Comparison of ENCODE assay signal across 8 cellular contexts in the genomic region with DNA sequence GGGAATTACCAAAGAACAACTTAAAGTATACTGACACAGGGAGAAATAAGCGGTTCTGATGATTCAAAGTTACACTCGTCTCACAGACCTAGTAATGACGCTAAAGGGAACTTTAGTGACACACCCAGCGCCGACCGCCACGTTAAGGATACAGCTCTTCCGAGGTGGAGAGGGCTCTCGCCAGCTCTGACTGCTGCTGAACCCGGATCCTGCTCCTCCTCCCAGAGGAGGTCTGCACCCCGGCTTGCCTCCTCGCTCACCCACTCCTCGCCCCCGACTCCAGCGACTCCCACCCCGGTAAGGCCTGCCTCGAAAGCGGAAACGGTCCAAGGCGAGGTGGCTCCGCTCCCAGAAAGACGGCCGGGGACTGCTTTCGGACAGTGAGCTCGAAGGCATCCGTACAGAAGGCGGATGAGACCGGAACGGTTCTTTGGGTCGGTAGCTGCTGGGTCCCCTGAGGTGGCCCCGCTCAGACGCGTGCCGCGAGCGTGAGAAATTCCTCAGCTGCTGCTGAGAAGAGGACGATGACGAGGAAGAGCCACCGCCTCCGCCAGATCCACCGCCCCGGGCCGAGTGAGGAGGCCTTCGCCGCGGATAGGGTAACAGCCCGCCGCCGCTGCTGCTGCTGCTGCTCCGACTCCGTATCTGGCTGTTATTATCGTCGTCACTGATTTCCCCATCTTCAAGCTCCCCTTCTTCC. TPM values are rescaled to one million over a fixed set of nuclear protein-coding genes. Genes with fewer than 3 reads are reported as not detected.
DNase-seq lines count a peak whose midpoint lies in the region; ATAC-seq, FAIRE-seq and TF ChIP-seq lines count a peak whose summit lies in the region.

No MANE protein-coding gene starts in this region.

- ATAC-seq in WTC11 = peak; percentile 8

- CTCF ChIA-PET in WTC11 (lab: Charles Lee) (interaction anchor here (0.8 to 2.7 kb wide), 5 partner anchors 26 to 88 kb away, joined by 3 to 30 read pairs (median 4); no protein-coding TSS in a partner anchor), mammary epithelial cell (lab: Charles Lee; ENCODE audit: low non-redundant PET) (interaction anchor here (0.6 kb wide), 1 partner anchor 49 kb away, joined by 7 read pairs; no protein-coding TSS in a partner anchor)

- WGBS in mammary epithelial cell (ENCODE audit: low coverage, missing lambda C conversion rate) = under 1% methylated on average over 46 of the region's 53 CpGs

- TF ChIP-seq CTCF in WTC11 (IDR thresholded peaks at IDR 0.05) (no peak), mammary epithelial cell (conservative IDR thresholded peaks at IDR 0.05 in 1 of 2, IDR thresholded peaks at IDR 0.05 in 1 of 2; ENCODE audit: extremely low read depth in 1 of 2, insufficient read depth in 1 of 2, low read depth in 1 of 2, low read length in 2 of 2) (no peak), kidney (IDR thresholded peaks at IDR 0.05; ENCODE audit: borderline replicate concordance, extremely low read depth, insufficient read depth) (no peak)

- H3K9ac ChIP-seq in mammary epithelial cell (ENCODE audit: insufficient read depth, low read length) = peak overlapping the region; percentile 96
- peak overlapping the region; percentile 99 for H3K9ac ChIP-seq in kidney (ENCODE audit: low read length in 2 of 2)

- no peaks in the 10 kb centered on the region for H4K20me1 ChIP-seq in mammary epithelial cell (ENCODE audit: insufficient read depth, low read length)

- peak overlapping the region; percentile 93 for H2AFZ ChIP-seq in mammary epithelial cell (ENCODE audit: low read depth, low read length)

- H3K4me3 Mint-ChIP-seq in WTC11 = peak overlapping the region; percentile 91

- H3K36me3 ChIP-seq in H7 (replicated peaks; ENCODE audit: control insufficient read depth, insufficient read depth, low read length) (peaks cover 10% of the 10 kb centered on the region), mammary epithelial cell (ENCODE audit: insufficient read depth, low read length) (peaks cover 15% of the 10 kb centered on the region), kidney (ENCODE audit: control insufficient read depth in 1 of 2, insufficient read depth in 2 of 2, low read length in 2 of 2) (peaks cover 7 to 21% of the 10 kb centered on the region in 2 donors)

- H3K36me3 Mint-ChIP-seq in WTC11 = peaks cover 24% of the 10 kb centered on the region

- H3K4me2 ChIP-seq in mammary epithelial cell (ENCODE audit: insufficient read depth, low read depth, low read length) = peak overlapping the region; percentile 86

- peaks cover 16% of the 10 kb centered on the region for H3K4me1 Mint-ChIP-seq in WTC11

- no TSS peak for BruUV-seq in mammary epithelial cell (replicated peaks; lab: Mats Ljungman, UMichigan)

- H3K79me2 ChIP-seq in mammary epithelial cell (ENCODE audit: insufficient read depth, low read length) = peaks cover 77% of the 10 kb centered on the region

- peak overlapping the region; percentile 84 for H3K4me3 ChIP-seq in GM08714 (ENCODE audit: low read length)
- H3K4me3 ChIP-seq in H7 (ENCODE audit: insufficient read depth, low read depth, low read length) = peak overlapping the region; percentile 91
- peak overlapping the region; percentile 78 to 98 (median 92) for H3K4me3 ChIP-seq in mammary epithelial cell (replicated peaks in 1 of 3; ENCODE audit: insufficient read depth in 1 of 3, low read depth in 2 of 3, low read length in 3 of 3)
- H3K4me3 ChIP-seq in kidney (ENCODE audit: low read length in 2 of 2) = peak overlapping the region; percentile 97 to 98

- peak overlapping the region; percentile 100 for H3K27ac Mint-ChIP-seq in WTC11

- peak overlapping the region; percentile 96 for H3K27ac ChIP-seq in mammary epithelial cell (ENCODE audit: insufficient read depth, low read depth, low read length)
- H3K27ac ChIP-seq in kidney (ENCODE audit: low read depth in 2 of 2, low read length in 2 of 2) = peak overlapping the region; percentile 97 to 98

- POLR2A ChIA-PET in WTC11 (lab: Charles Lee) = interaction anchor here (0.7 to 3.0 kb wide), 12 partner anchors 10 to 224 kb away, joined by 3 to 45 read pairs (median 4); a partner anchor contains a TSS

- H3K27me3 Mint-ChIP-seq in WTC11 (ENCODE audit: low read depth) = no peaks in the 10 kb centered on the region

- peak; percentile 53 for DNase-seq in H7
- DNase-seq in LoVo (ENCODE audit: low spot score) = peak; percentile 74
- peak; percentile 64 for DNase-seq in WTC11 (ENCODE audit: low spot score)
- DNase-seq in mammary epithelial cell = peak; percentile 88
- peak; percentile 88 for DNase-seq in kidney
- DNase-seq in stimulated activated CD4-positive, alpha-beta T cell treated with anti-CD3 and anti-CD28 coated beads, Interleukin-15, amount 100 ng/mL, for 24 hours = peak; percentile 81
- DNase-seq in NCI-H1048 (lab: John Stamatoyannopoulos, UW) = no peak

- in situ Hi-C loops in mammary epithelial cell (cut with MboI; ENCODE audit: low sequenced_read_pairs in 2 of 2) = loop anchor here in 1 of 2 donors (5.0 kb wide), 1 partner anchor 89 kb away; a partner anchor contains a TSS

- intact Hi-C loops in mammary epithelial cell (cut with micrococcal nuclease) (loop anchor here (1.0 to 10.0 kb wide), 3 partner anchors 84 to 182 kb away; a partner anchor contains a TSS), kidney (cut with DNase I) (no loop called here)

- FAIRE-seq in kidney (lab: Jason Lieb, UNC) = no peak

- H3K9me3 Mint-ChIP-seq in WTC11 = no peaks in the 10 kb centered on the region

- H3K27me3 ChIP-seq in H7 (ENCODE audit: control insufficient read depth, insufficient read depth, low read length) (no peaks in the 10 kb centered on the region), mammary epithelial cell (ENCODE audit: insufficient read depth, low read length) (no peaks in the 10 kb centered on the region)

- H3K9me3 ChIP-seq in mammary epithelial cell (replicated peaks; ENCODE audit: insufficient read depth, low read length) (no peaks in the 10 kb centered on the region), kidney (ENCODE audit: control insufficient read depth in 1 of 2, low read length in 2 of 2) (no peaks in the 10 kb centered on the region)

- dilution Hi-C loops in mammary epithelial cell (cut with HindIII; ENCODE audit: low sequenced_read_pairs) = loop anchor here (5.0 kb wide), 2 partner anchors 54 to 84 kb away; no protein-coding TSS in a partner anchor

- H3K4me1 ChIP-seq in mammary epithelial cell (ENCODE audit: insufficient read depth, low read length) = peaks cover 13% of the 10 kb centered on the region
- H3K4me1 ChIP-seq in kidney (ENCODE audit: control insufficient read depth in 1 of 2, insufficient read depth in 1 of 2, low read depth in 1 of 2, low read length in 2 of 2) = peaks cover 2 to 6% of the 10 kb centered on the region in 2 donors

TF ChIP-seq in WTC11, 78 proteins besides CTCF, POLR2A, EP300 and RAD21 (continues in another document):
- TF ChIP-seq FOXP1 (CRISPR knock-in tag; IDR thresholded peaks at IDR 0.05; ENCODE audit: borderline replicate concordance) = peak; percentile 38; the same call in 1 of the 2 replicates
- peak; percentile 32; the same call in 1 of the 2 replicates for TF ChIP-seq ZNF671 (CRISPR knock-in tag; IDR thresholded peaks at IDR 0.05)
- TF ChIP-seq ELF4 (CRISPR knock-in tag; IDR thresholded peaks at IDR 0.05; ENCODE audit: low read depth) = no peak
- TF ChIP-seq TCF7 (CRISPR knock-in tag; IDR thresholded peaks at IDR 0.05; ENCODE audit: low read depth) = no peak
- no peak for TF ChIP-seq ZNF416 (CRISPR knock-in tag; IDR thresholded peaks at IDR 0.05)
- TF ChIP-seq ATF1 (CRISPR knock-in tag; IDR thresholded peaks at IDR 0.05) = 0 out of 2 replicates have a peak, but pooled peaks have one; percentile 63
- no peak; the same call in 1 of the 2 replicates for TF ChIP-seq SMAD3 (CRISPR knock-in tag; IDR thresholded peaks at IDR 0.05; ENCODE audit: borderline replicate concordance)

RNA-seq across cellular contexts. Expression of a gene that starts 0.6 kb away (rescaled TPM):
- 8.7 and 12.7 TPM in 2 replicates for total RNA-seq in H7 (2014; rRNA removed; shearing (Covaris generic))
- total RNA-seq in WTC11 (2021) = 28.3 to 33.9 TPM (median 30.9 TPM) in 3 replicates
- total RNA-seq in mammary epithelial cell = 10 to 100 TPM; 31.2 to 50.2 TPM
- polyA plus RNA-seq in mammary epithelial cell = 13.6 TPM
- polyA minus RNA-seq in mammary epithelial cell = 12.2 TPM
- total RNA-seq in kidney = 42.4 TPM
- 11.2 TPM for polyA plus RNA-seq in kidney (ENCODE audit: insufficient read depth, low read depth, low replicate concordance)

RNA-seq across cellular contexts. Expression of a gene that starts 1.1 kb away (rescaled TPM):
- total RNA-seq in H7 (2014; rRNA removed; shearing (Covaris generic)) = 3.3 and 8.6 TPM in 2 replicates
- total RNA-seq in WTC11 (2021) (6.4 to 9.0 TPM (median 8.3 TPM) in 3 replicates), mammary epithelial cell (1 to 10 TPM; 3.8 to 5.5 TPM), kidney (3.2 TPM)
- polyA plus RNA-seq in mammary epithelial cell (1.1 TPM), kidney (ENCODE audit: insufficient read depth, low read depth, low replicate concordance) (5.0 TPM)
- polyA minus RNA-seq in mammary epithelial cell = not detected

RNA-seq across cellular contexts. Expression of a gene that starts 22.9 kb away (rescaled TPM):
- total RNA-seq in H7 (2014; rRNA removed; shearing (Covaris generic)) = 12.7 and 23.2 TPM in 2 replicates
- 10.7 to 15.6 TPM (median 11.7 TPM) in 3 replicates for total RNA-seq in WTC11 (2021)
- 10 to 100 TPM; 22.1 to 41.7 TPM for total RNA-seq in mammary epithelial cell
- 23.6 TPM for polyA plus RNA-seq in mammary epithelial cell
- 21.6 TPM for polyA minus RNA-seq in mammary epithelial cell
- 35.6 TPM for total RNA-seq in kidney
- polyA plus RNA-seq in kidney (ENCODE audit: insufficient read depth, low read depth, low replicate concordance) = 14.9 TPM
